In the genomic region with DNA sequence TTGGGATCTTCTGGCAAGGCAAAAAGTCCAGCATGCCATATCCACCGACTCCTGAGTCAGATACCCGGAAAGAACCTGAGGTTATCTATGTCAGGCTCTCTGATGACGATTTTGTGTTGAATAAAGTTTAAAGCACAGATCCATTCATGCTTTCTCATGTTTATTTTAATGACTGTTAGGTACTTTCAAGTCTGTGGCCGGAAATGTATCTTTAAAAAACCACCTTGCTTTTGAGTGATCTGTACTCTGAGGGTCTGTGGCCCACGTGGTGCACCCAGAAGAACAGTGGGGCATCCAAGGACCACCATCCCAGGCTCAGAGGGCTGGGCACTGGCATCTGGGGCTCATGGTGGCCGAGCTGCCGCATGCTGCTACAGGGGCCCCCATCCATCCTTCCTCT, we compare ENCODE assay signal across 1 cellular context.
TF ChIP-seq lines count a peak whose summit lies in the region.

No MANE protein-coding gene starts in this region.

TF ChIP-seq in GM12878, 131 proteins besides CTCF, POLR2A, EP300 and RAD21 (continued from another document):
- TF ChIP-seq TCF12 (IDR thresholded peaks at IDR 0.05; ENCODE audit: low read depth, low read length), result no peak
- no peak for TF ChIP-seq REST (IDR thresholded peaks at IDR 0.05; ENCODE audit: low read depth, low read length)
- no peak for TF ChIP-seq BACH1 (IDR thresholded peaks at IDR 0.05; ENCODE audit: borderline replicate concordance)
- no peak; the same call in 1 of the 2 replicates for TF ChIP-seq MXI1 (IDR thresholded peaks at IDR 0.05; ENCODE audit: low read depth, low read length)
- TF ChIP-seq ZZZ3 (IDR thresholded peaks at IDR 0.05; ENCODE audit: control insufficient read depth, insufficient read length, low read depth), result no peak
- TF ChIP-seq EGR1 (IDR thresholded peaks at IDR 0.05; ENCODE audit: borderline replicate concordance in 1 of 2, low read depth in 2 of 2, low read length in 2 of 2), result no peak
- TF ChIP-seq, protein P1, sequence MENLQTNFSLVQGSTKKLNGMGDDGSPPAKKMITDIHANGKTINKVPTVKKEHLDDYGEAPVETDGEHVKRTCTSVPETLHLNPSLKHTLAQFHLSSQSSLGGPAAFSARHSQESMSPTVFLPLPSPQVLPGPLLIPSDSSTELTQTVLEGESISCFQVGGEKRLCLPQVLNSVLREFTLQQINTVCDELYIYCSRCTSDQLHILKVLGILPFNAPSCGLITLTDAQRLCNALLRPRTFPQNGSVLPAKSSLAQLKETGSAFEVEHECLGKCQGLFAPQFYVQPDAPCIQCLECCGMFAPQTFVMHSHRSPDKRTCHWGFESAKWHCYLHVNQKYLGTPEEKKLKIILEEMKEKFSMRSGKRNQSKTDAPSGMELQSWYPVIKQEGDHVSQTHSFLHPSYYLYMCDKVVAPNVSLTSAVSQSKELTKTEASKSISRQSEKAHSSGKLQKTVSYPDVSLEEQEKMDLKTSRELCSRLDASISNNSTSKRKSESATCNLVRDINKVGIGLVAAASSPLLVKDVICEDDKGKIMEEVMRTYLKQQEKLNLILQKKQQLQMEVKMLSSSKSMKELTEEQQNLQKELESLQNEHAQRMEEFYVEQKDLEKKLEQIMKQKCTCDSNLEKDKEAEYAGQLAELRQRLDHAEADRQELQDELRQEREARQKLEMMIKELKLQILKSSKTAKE (IDR thresholded peaks at IDR 0.05; ENCODE audit: low read depth, poor library complexity, severe bottlenecking), result no peak
- TF ChIP-seq MTA3 (IDR thresholded peaks at IDR 0.05; ENCODE audit: borderline replicate concordance, low read length), result peak; percentile 54; the same call in 1 of the 2 replicates
- no peak for TF ChIP-seq SRF (IDR thresholded peaks at IDR 0.05; ENCODE audit: low read depth in 2 of 2, low read length in 2 of 2)
- TF ChIP-seq DPF2 (IDR thresholded peaks at IDR 0.05), result no peak
- peak; percentile 66; the same call in 1 of the 2 replicates for TF ChIP-seq NFIC (IDR thresholded peaks at IDR 0.05; ENCODE audit: low read depth, low read length)
- TF ChIP-seq TAF1 (IDR thresholded peaks at IDR 0.05; ENCODE audit: borderline replicate concordance, low read depth, low read length), result no peak
- no peak for TF ChIP-seq SIN3A (IDR thresholded peaks at IDR 0.05; ENCODE audit: low read depth, low read length)
- no peak; the same call in 1 of the 2 replicates for TF ChIP-seq PML (IDR thresholded peaks at IDR 0.05; ENCODE audit: low read length)
- TF ChIP-seq YY1 (IDR thresholded peaks at IDR 0.05; ENCODE audit: low read depth, low read length), result no peak
- no peak for TF ChIP-seq ZBTB4 (CRISPR knock-in tag; IDR thresholded peaks at IDR 0.05)
